ENCODE assay signal across 8 cellular contexts in genomic region chr1:18949689-18950414, GRCh38. TPM values are rescaled to one million over a fixed set of nuclear protein-coding genes. Genes with fewer than 3 reads are reported as not detected.
DNase-seq lines count a peak whose midpoint lies in the region; ATAC-seq and TF ChIP-seq lines count a peak whose summit lies in the region.

No MANE protein-coding gene starts in this region.

- peaks cover 61% of the 10 kb centered on the region for H3K4me1 ChIP-seq in SJSA1 (replicated peaks)
- peaks cover 87 to 94% (median 90%) of the 10 kb centered on the region in 4 donors for H3K4me1 ChIP-seq in upper lobe of left lung

- peak; percentile 16 to 28 for ATAC-seq in upper lobe of left lung (ENCODE audit: low FRiP score in 2 of 2)
- ATAC-seq in GM18519 (IDR thresholded peaks at IDR 0.05; ENCODE audit: low FRiP score, unreplicated experiment), result no peak

- peak overlapping the region; percentile 97 for H3K27ac Mint-ChIP-seq in endothelial cell (ENCODE audit: unreplicated experiment)

- no peaks in the 10 kb centered on the region for H3K36me3 Mint-ChIP-seq in endothelial cell (ENCODE audit: low read depth, unreplicated experiment)

- H3K27me3 ChIP-seq in SJSA1 (replicated peaks), result no peaks in the 10 kb centered on the region
- no peaks in the 10 kb centered on the region for H3K27me3 ChIP-seq in upper lobe of left lung

- WGBS in upper lobe of left lung, 2 donors, result 14 to 26% methylated on average over 19 to 22 of the region's 22 CpGs

- in situ Hi-C loops in ACHN (cut with HindIII; ENCODE audit: low pct_ligation_motif_present, low pct_unique_long_range_greater_than_20kb, low sequenced_read_pairs), result no loop called here

- no peaks in the 10 kb centered on the region for H3K9me3 ChIP-seq in SJSA1 (replicated peaks)
- no peaks in the 10 kb centered on the region for H3K9me3 ChIP-seq in upper lobe of left lung

- DNase-seq in GM12865 (ENCODE audit: low read depth) (peak; percentile 79), SJSA1 (ENCODE audit: low read depth in 1 of 2, low spot score in 2 of 2) (peak; percentile 81 to 84), endothelial cell (ENCODE audit: low spot score) (peak; percentile 24), midbrain (lab: John Stamatoyannopoulos, UW) (peak; percentile 66), upper lobe of left lung (peak in 1 of 2 donors; percentile 41), OCI-M1 (lab: John Stamatoyannopoulos, UW) (no peak), ACHN (no peak)

- peaks cover 64% of the 10 kb centered on the region for H3K4me1 Mint-ChIP-seq in endothelial cell (ENCODE audit: unreplicated experiment)

- TF ChIP-seq POLR2A in upper lobe of left lung (IDR thresholded peaks at IDR 0.05), result no peak

- H3K27ac ChIP-seq in SJSA1 (peak overlapping the region; percentile 92), upper lobe of left lung (peak overlapping the region; percentile 82 to 92 (median 90))

- peak; percentile 33 for TF ChIP-seq CTCF in GM12865 (IDR thresholded peaks at IDR 0.05; ENCODE audit: insufficient read depth, low read depth, low read length, missing control alignments)
- no peak for TF ChIP-seq CTCF in endothelial cell (IDR thresholded peaks at IDR 0.05; ENCODE audit: unreplicated experiment)
- TF ChIP-seq CTCF in upper lobe of left lung (IDR thresholded peaks at IDR 0.05), result peak in 1 of 6 experiments; percentile 15

- no peaks in the 10 kb centered on the region for H3K9me3 Mint-ChIP-seq in endothelial cell (ENCODE audit: unreplicated experiment)

- peaks cover 8% of the 10 kb centered on the region for H3K27me3 Mint-ChIP-seq in endothelial cell (ENCODE audit: unreplicated experiment)

- no peak overlapping the region for H3K4me3 Mint-ChIP-seq in endothelial cell (ENCODE audit: unreplicated experiment)

- H3K4me3 ChIP-seq in GM12865 (ENCODE audit: low read depth, low read length), result peak overlapping the region; percentile 77
- peak overlapping the region; percentile 24 for H3K4me3 ChIP-seq in SJSA1
- H3K4me3 ChIP-seq in upper lobe of left lung, result peak overlapping the region in 3 of 4 donors; percentile 32 to 49 (median 40)

- no peak for TF ChIP-seq EP300 in upper lobe of left lung (IDR thresholded peaks at IDR 0.05)

- H3K36me3 ChIP-seq in SJSA1 (peaks cover 15% of the 10 kb centered on the region), upper lobe of left lung (no peaks in the 10 kb centered on the region)

RNA-seq across cellular contexts. Expression of gene IFFO2, which starts 6.6 kb away (rescaled TPM):
- total RNA-seq in SJSA1 (2014; rRNA removed; shearing (Covaris generic)), result 11.4 and 15.3 TPM in 2 replicates
- total RNA-seq in endothelial cell (ENCODE audit: unreplicated experiment), result 16.7 TPM
- 10 to 100 TPM in 3 of 6 donors, 1 to 10 TPM in 3; 9.2 to 19.3 (median 11.0) TPM for total RNA-seq in upper lobe of left lung

RNA-seq across cellular contexts. Expression of gene ALDH4A1, which starts 47.5 kb away (rescaled TPM):
- total RNA-seq in SJSA1 (2014; rRNA removed; shearing (Covaris generic)), result 5.6 and 10.8 TPM in 2 replicates
- total RNA-seq in endothelial cell (ENCODE audit: unreplicated experiment), result 27.8 TPM
- 10 to 100 TPM in 5 of 6 donors, 1 to 10 TPM in 1; 5.7 to 13.4 (median 11.5) TPM for total RNA-seq in upper lobe of left lung

Comparison
In these comparisons a context has a peak if more than half of its experiments do, and no peak if none do; other contexts are left out.
1. DNase-seq: peak in GM12865 (single experiment), SJSA1 (2 of 2), endothelial cell (single experiment) and midbrain (single experiment); none in OCI-M1 (single experiment) and ACHN (single experiment).
2. H3K4me3 ChIP-seq: peak in every context shown above with its lines; median percentile 77 in GM12865; 40 in upper lobe of left lung; 24 in SJSA1.